Comparison of ENCODE assay signal across 23 cellular contexts in the genomic region with DNA sequence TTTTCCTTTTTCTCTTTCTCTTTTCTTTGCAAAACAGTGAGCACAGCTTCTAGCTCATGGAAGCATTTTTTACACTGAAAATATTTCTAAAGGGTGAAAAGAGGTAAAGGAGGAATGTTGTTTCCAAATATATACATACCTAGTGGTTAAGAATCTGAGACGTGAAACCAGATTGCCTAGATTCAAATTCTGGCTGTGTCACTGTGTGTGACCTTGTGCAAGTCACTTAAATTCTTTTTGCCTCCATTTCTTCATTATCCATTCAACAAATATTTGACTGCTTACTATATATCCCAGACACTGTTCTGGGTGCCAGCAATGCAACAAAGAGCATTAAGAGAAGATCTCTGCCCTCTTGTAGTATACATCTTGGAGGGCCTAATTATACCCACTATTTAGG.
"Had no signal": no experiment of that assay in that cellular context is flagged by ENCODE, and none has a peak within 500 bp of the region (broad histone marks: within the 10 kb centered on the region; RNA-seq: fewer than 3 reads in every experiment).

No MANE protein-coding gene starts in this region.

- H3K9me3 Mint-ChIP-seq: activated naive CD4-positive, alpha-beta T cell treated with anti-CD3 and anti-CD28 coated beads, Interleukin-2, amount 10 ng/mL, durations not matched to agents 7 days and 5 days; natural killer cell treated with Interleukin-12 subunit alpha and Interleukin-12 subunit beta and Interleukin-15 and Interleukin-18, amount 100 ng/mL, for 72 hours had no signal

- H3K27ac Mint-ChIP-seq: activated naive CD4-positive, alpha-beta T cell treated with anti-CD3 and anti-CD28 coated beads, Interleukin-2, amount 10 ng/mL, durations not matched to agents 7 days and 5 days; activated T-cell treated with anti-CD3 and anti-CD28 coated beads, Interleukin-2, amount 50 U/mL, for 72 hours; natural killer cell treated with Interleukin-12 subunit alpha and Interleukin-12 subunit beta and Interleukin-15 and Interleukin-18, amount 100 ng/mL, for 72 hours; progenitor cell of endocrine pancreas; T-helper 17 cell had no signal

- H3K36me3 ChIP-seq: brain microvascular endothelial cell, colonic mucosa, esophagus muscularis mucosa, sigmoid colon, upper lobe of right lung had no signal

- H3K36me3 Mint-ChIP-seq: activated naive CD4-positive, alpha-beta T cell treated with anti-CD3 and anti-CD28 coated beads, Interleukin-2, amount 10 ng/mL, durations not matched to agents 7 days and 5 days; natural killer cell treated with Interleukin-12 subunit alpha and Interleukin-12 subunit beta and Interleukin-15 and Interleukin-18, amount 100 ng/mL, for 72 hours had no signal

- H3K27me3 Mint-ChIP-seq: activated naive CD4-positive, alpha-beta T cell treated with anti-CD3 and anti-CD28 coated beads, Interleukin-2, amount 10 ng/mL, durations not matched to agents 7 days and 5 days; progenitor cell of endocrine pancreas; T-helper 17 cell had no signal

- H3K4me3 ChIP-seq: colonic mucosa, esophagus muscularis mucosa, heart left ventricle, sigmoid colon, testis, upper lobe of right lung had no signal

- H3K27ac ChIP-seq: brain microvascular endothelial cell, colonic mucosa, esophagus muscularis mucosa, heart left ventricle, sigmoid colon, testis, upper lobe of right lung had no signal

- H3K9me3 ChIP-seq: colonic mucosa, testis, upper lobe of right lung had no signal

- H3K27me3 ChIP-seq: brain microvascular endothelial cell, colonic mucosa, esophagus muscularis mucosa, heart left ventricle, sigmoid colon, testis, upper lobe of right lung had no signal

- H3K4me1 Mint-ChIP-seq: activated naive CD4-positive, alpha-beta T cell treated with anti-CD3 and anti-CD28 coated beads, Interleukin-2, amount 10 ng/mL, durations not matched to agents 7 days and 5 days had no signal

- DNase-seq: activated CD4-positive, alpha-beta T cell treated with anti-CD3 and anti-CD28 coated beads for 4 hours; activated CD4-positive, alpha-beta T cell treated with anti-CD3 and anti-CD28 coated beads, Interleukin-2, amount 50 U/mL, for 48 hours; activated CD4-positive, CD25-positive, alpha-beta regulatory T cell; activated effector memory CD4-positive, alpha-beta T cell treated with Interleukin-2 at 50 U/mL for 16 hours; activated naive CD4-positive, alpha-beta T cell treated with anti-CD3 and anti-CD28 coated beads, Interleukin-2, amount 10 ng/mL, durations not matched to agents 7 days and 5 days; activated T-cell treated with anti-CD3 and anti-CD28 coated beads, Interleukin-2, amount 50 U/mL, for 72 hours; anterior cingulate cortex; brain microvascular endothelial cell; caudate nucleus; colonic mucosa; heart left ventricle; islet precursor cell; left cardiac atrium; retina; sigmoid colon; stimulated activated CD4-positive, alpha-beta T cell treated with anti-CD3 and anti-CD28 coated beads, Interleukin-4, amount 100 ng/mL, for 1 hour; stimulated activated naive CD4-positive, alpha-beta T cell; T-helper 17 cell; testis; upper lobe of right lung had no signal

- H3K4me3 Mint-ChIP-seq: activated naive CD4-positive, alpha-beta T cell treated with anti-CD3 and anti-CD28 coated beads, Interleukin-2, amount 10 ng/mL, durations not matched to agents 7 days and 5 days; activated T-cell treated with anti-CD3 and anti-CD28 coated beads, Interleukin-2, amount 50 U/mL, for 72 hours; natural killer cell treated with Interleukin-12 subunit alpha and Interleukin-12 subunit beta and Interleukin-15 and Interleukin-18, amount 100 ng/mL, for 72 hours; T-helper 17 cell had no signal

- H3K4me1 ChIP-seq: colonic mucosa, testis had no signal

- ATAC-seq: activated T-cell treated with anti-CD3 and anti-CD28 coated beads, Interleukin-2, amount 50 U/mL, for 72 hours; heart left ventricle; left cardiac atrium; natural killer cell treated with Interleukin-12 subunit alpha and Interleukin-12 subunit beta and Interleukin-15 and Interleukin-18, amount 100 ng/mL, for 72 hours; T-helper 17 cell; upper lobe of right lung had no signal
